21 cellular contexts compared by ENCODE assay signal in the genomic region with DNA sequence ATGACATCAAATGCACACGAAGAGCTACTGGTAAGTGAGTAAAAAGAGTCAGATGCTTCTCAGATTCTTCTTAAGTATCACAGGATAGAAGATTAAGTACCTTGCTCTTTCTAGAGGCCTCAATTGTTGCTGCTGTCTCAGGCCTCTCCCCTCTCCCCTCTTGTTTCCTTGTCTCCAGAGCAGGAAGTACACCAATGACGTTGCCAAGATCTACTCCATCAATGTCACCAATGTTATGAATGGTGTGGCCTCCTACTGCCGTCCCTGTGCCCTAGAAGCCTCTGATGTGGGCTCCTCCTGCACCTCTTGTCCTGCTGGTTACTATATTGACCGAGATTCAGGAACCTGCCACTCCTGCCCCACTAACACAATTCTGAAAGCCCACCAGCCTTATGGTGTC.
"Had no signal": no experiment of that assay in that cellular context is flagged by ENCODE, and none has a peak within 500 bp of the region (broad histone marks: within the 10 kb centered on the region; RNA-seq: fewer than 3 reads in every experiment).

No MANE protein-coding gene starts in this region.

- H3K9me3 ChIP-seq: MG63 had no signal

- DNase-seq: activated B cell treated with CpG ODN at 0.5 μM for 24 hours; activated CD4-positive, alpha-beta memory T cell treated with anti-CD3 and anti-CD28 coated beads for 36 hours; activated CD4-positive, alpha-beta T cell treated with anti-CD3 and anti-CD28 coated beads, Interleukin-2, amount 10 ng/mL, durations not matched to agents 7 days and 5 days; activated CD8-positive, alpha-beta memory T cell treated with anti-CD3 and anti-CD28 coated beads for 24 hours; activated effector memory CD4-positive, alpha-beta T cell treated with anti-CD3 and anti-CD28 coated beads, Interleukin-2, amount 50 U/mL, for 16 hours; activated naive CD4-positive, alpha-beta T cell treated with Interleukin-2 at 50 U/mL for 16 hours; activated T-cell treated with anti-CD3 and anti-CD28 coated beads, Interleukin-2, amount 50 U/mL, for 4 hours; brain microvascular endothelial cell; MG63; NCI-H1105; NCI-H1436 treated with DMSO at 0.1 percent for 48 hours; NCI-H187; NCI-H2081; NCI-H446; NCI-H524; PC-3; SHP77 treated with DMSO at 0.1 percent for 48 hours; T-helper 17 cell; T-helper 9 cell had no signal

- H3K27ac ChIP-seq: brain microvascular endothelial cell, cardiac muscle cell had no signal

- H3K36me3 ChIP-seq: brain microvascular endothelial cell, cardiac muscle cell, MG63 had no signal

- ATAC-seq: activated naive CD4-positive, alpha-beta T cell treated with anti-CD3 and anti-CD28 coated beads, Interleukin-2, amount 50 U/mL, for 72 hours; activated T-cell treated with anti-CD3 and anti-CD28 coated beads, Interleukin-2, amount 50 U/mL, for 4 hours; PC-3; T-helper 17 cell had no signal

- H3K4me3 ChIP-seq: cardiac muscle cell, MG63 had no signal

- H3K27me3 ChIP-seq: brain microvascular endothelial cell, cardiac muscle cell, MG63 had no signal
